In the genomic region with DNA sequence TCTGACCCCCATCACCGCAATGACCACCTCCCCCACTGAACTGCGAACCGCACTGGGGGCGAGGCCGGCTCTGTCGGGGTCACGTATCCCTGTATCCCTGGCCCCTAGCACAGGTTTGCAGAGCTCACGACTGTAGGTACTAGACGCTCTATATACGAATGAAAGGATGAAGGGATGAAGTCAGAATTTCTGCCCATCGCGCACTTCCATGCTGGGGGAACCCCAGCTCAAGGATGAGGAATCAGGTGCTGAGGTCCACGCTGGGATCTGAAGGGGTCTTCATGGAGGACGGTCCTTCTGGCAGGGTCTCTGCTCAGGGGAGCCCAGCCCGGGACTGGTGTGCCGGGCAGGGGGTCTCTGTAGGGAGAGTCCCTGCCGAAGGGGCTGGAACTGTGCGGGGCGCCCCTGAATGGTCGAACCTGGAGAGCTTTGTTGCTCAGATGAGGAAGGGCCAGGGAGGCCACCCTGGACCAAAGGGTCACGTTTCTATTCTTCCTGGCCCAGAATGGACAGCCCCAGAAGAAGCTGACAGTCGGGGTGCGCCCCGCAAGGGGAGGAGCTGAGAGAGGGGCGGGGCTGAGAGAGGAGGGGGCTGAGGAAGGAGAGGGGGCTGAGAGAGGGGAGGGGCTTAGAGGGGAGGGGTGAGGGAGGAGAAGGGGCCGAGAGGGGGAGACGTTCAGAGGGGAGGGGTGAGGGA, we compare ENCODE assay signal across 10 cellular contexts. TPM values are rescaled to one million over a fixed set of nuclear protein-coding genes. Genes with fewer than 3 reads are reported as not detected.
DNase-seq lines count a peak whose midpoint lies in the region; ATAC-seq and TF ChIP-seq lines count a peak whose summit lies in the region.
"Had no signal": no experiment of that assay in that cellular context is flagged by ENCODE, and none has a peak within 500 bp of the region (broad histone marks: within the 10 kb centered on the region; RNA-seq: fewer than 3 reads in every experiment).

No MANE protein-coding gene starts in this region.

- H3K27me3 Mint-ChIP-seq in stimulated activated naive CD8-positive, alpha-beta T cell treated with anti-CD3 and anti-CD28 coated beads, Interleukin-15, amount 100 ng/mL, for 72 hours, result peaks cover 48% of the 10 kb centered on the region

- H3K9me3 Mint-ChIP-seq in stimulated activated naive CD8-positive, alpha-beta T cell treated with anti-CD3 and anti-CD28 coated beads, Interleukin-15, amount 100 ng/mL, for 72 hours, result no peaks in the 10 kb centered on the region

- CTCF ChIA-PET in SK-N-SH (lab: Yijun Ruan, JAX), result interaction anchor here (0.9 to 9.9 kb wide), 8 partner anchors 8 to 40 kb away, joined by 3 to 93 read pairs (median 5); no protein-coding TSS in a partner anchor

- POLR2A ChIA-PET in SK-N-SH (lab: Yijun Ruan, JAX), result interaction anchor here (1.3 kb wide), 1 partner anchor 10 kb away, joined by 3 read pairs; no protein-coding TSS in a partner anchor

- no peak for TF ChIP-seq EP300 in SK-N-SH (IDR thresholded peaks at IDR 0.05; ENCODE audit: borderline replicate concordance in 1 of 2, low read depth in 1 of 2, low read length in 1 of 2)

- H3K27ac Mint-ChIP-seq in stimulated activated naive CD8-positive, alpha-beta T cell treated with anti-CD3 and anti-CD28 coated beads, Interleukin-15, amount 100 ng/mL, for 72 hours, result peak overlapping the region in 1 of 2 donors; percentile 46

- DNase-seq in left cardiac atrium, result peak; percentile 32
- DNase-seq in Right ventricle myocardium superior, result no peak
- no peak for DNase-seq in SK-N-SH
- no peak for DNase-seq in stimulated activated naive CD8-positive, alpha-beta T cell treated with anti-CD3 and anti-CD28 coated beads, Interleukin-15, amount 100 ng/mL, for 72 hours
- DNase-seq: NCI-H774 had no signal

- TF ChIP-seq CTCF in SK-N-SH (IDR thresholded peaks at IDR 0.05), result no peak

- peak overlapping the region; percentile 77 for H3K4me2 ChIP-seq in SK-N-SH

- peaks cover 3% of the 10 kb centered on the region for H3F3A ChIP-seq in SK-N-SH (replicated peaks; ENCODE audit: insufficient read depth)

- H3K4me1 ChIP-seq in SK-N-SH (ENCODE audit: control insufficient read depth in 1 of 2, insufficient read depth in 2 of 2, low read depth in 1 of 2, low read length in 1 of 2) (peaks cover 0 to 3% of the 10 kb centered on the region in 2 experiments; a peak in 1 of 4 replicates), iPS-15b (ENCODE audit: control insufficient read depth, insufficient read depth, low read length) (no peaks in the 10 kb centered on the region)

- no peak overlapping the region for H3K9ac ChIP-seq in SK-N-SH
- H3K9ac ChIP-seq in iPS-15b (ENCODE audit: low read depth, low read length), result no peak overlapping the region

- no peak overlapping the region for H3K27ac ChIP-seq in SK-N-SH (ENCODE audit: low read depth in 2 of 2, low read length in 1 of 2)

- peak; percentile 24 to 57 for ATAC-seq in left cardiac atrium
- no peak for ATAC-seq in Right ventricle myocardium superior (ENCODE audit: poor library complexity)
- peak; percentile 38 for ATAC-seq in stimulated activated naive CD8-positive, alpha-beta T cell treated with anti-CD3 and anti-CD28 coated beads, Interleukin-15, amount 100 ng/mL, for 72 hours
- ATAC-seq in GM19397 (IDR thresholded peaks at IDR 0.05; ENCODE audit: unreplicated experiment), result no peak
- ATAC-seq in GM19452 (IDR thresholded peaks at IDR 0.05; ENCODE audit: unreplicated experiment), result no peak
- no peak for ATAC-seq in HG02970 (IDR thresholded peaks at IDR 0.05; ENCODE audit: low FRiP score, unreplicated experiment)

- H3K4me3 Mint-ChIP-seq in stimulated activated naive CD8-positive, alpha-beta T cell treated with anti-CD3 and anti-CD28 coated beads, Interleukin-15, amount 100 ng/mL, for 72 hours, result peak overlapping the region; percentile 33 to 68

- H3K4me1 Mint-ChIP-seq in stimulated activated naive CD8-positive, alpha-beta T cell treated with anti-CD3 and anti-CD28 coated beads, Interleukin-15, amount 100 ng/mL, for 72 hours, result peaks cover 12% of the 10 kb centered on the region

- H3K9me2 ChIP-seq in SK-N-SH, result no peaks in the 10 kb centered on the region

- peak overlapping the region; percentile 46; the same call in 1 of the 2 replicates for H2AFZ ChIP-seq in SK-N-SH (ENCODE audit: low read depth)

- H3K27me3 ChIP-seq in SK-N-SH (ENCODE audit: insufficient read depth), result peaks cover 25% of the 10 kb centered on the region; the same call in 1 of the 2 replicates
- H3K27me3 ChIP-seq in iPS-15b (ENCODE audit: control insufficient read depth, insufficient read depth, low read length), result peaks cover 20% of the 10 kb centered on the region

- H3K79me2 ChIP-seq in SK-N-SH (ENCODE audit: insufficient read depth), result no peaks in the 10 kb centered on the region

- 8% methylated on average over 17 of the region's 27 CpGs for WGBS in SK-N-SH (ENCODE audit: low lambda C conversion rate)

- no peaks in the 10 kb centered on the region for H3K9me3 ChIP-seq in SK-N-SH
- H3K9me3 ChIP-seq in iPS-15b (ENCODE audit: control insufficient read depth, insufficient read depth, low read length), result no peaks in the 10 kb centered on the region

- TF ChIP-seq RAD21 in SK-N-SH (IDR thresholded peaks at IDR 0.05; ENCODE audit: low read length), result no peak

- H4K20me1 ChIP-seq in SK-N-SH (ENCODE audit: insufficient read depth), result no peaks in the 10 kb centered on the region

- intact Hi-C loops in left cardiac atrium (cut with DNase I) (no loop called here), Right ventricle myocardium superior (cut with DNase I) (no loop called here)

- H3K36me3 ChIP-seq in SK-N-SH (replicated peaks in 1 of 2; ENCODE audit: control insufficient read depth in 1 of 2, insufficient read depth in 2 of 2, low read length in 1 of 2) (no peaks in the 10 kb centered on the region), iPS-15b (ENCODE audit: control insufficient read depth, insufficient read depth, low read length) (no peaks in the 10 kb centered on the region)

- H3K4me3 ChIP-seq in SK-N-SH (ENCODE audit: low read depth in 2 of 2, low read length in 1 of 2), result peak overlapping the region; percentile 20 to 26; a peak in 2 of 4 replicates
- H3K4me3 ChIP-seq in iPS-15b (ENCODE audit: low read depth, low read length), result peak overlapping the region; percentile 54

TF ChIP-seq in SK-N-SH, 30 proteins besides CTCF, POLR2A, EP300 and RAD21 (continues in another document):
- TF ChIP-seq TCF12 (IDR thresholded peaks at IDR 0.05) (no peak), NFIC (IDR thresholded peaks at IDR 0.05; ENCODE audit: borderline replicate concordance) (no peak), NRF1 (IDR thresholded peaks at IDR 0.05; ENCODE audit: low read depth, low read length) (no peak), ELF1 (IDR thresholded peaks at IDR 0.05) (no peak), FOSL2 (IDR thresholded peaks at IDR 0.05; ENCODE audit: borderline replicate concordance, low read depth) (no peak), POLR2AphosphoS5 (IDR thresholded peaks at IDR 0.05; ENCODE audit: low read depth, low read length) (no peak), TEAD4 (IDR thresholded peaks at IDR 0.05; ENCODE audit: borderline replicate concordance, insufficient read depth) (no peak)
- TF ChIP-seq, protein P1, sequence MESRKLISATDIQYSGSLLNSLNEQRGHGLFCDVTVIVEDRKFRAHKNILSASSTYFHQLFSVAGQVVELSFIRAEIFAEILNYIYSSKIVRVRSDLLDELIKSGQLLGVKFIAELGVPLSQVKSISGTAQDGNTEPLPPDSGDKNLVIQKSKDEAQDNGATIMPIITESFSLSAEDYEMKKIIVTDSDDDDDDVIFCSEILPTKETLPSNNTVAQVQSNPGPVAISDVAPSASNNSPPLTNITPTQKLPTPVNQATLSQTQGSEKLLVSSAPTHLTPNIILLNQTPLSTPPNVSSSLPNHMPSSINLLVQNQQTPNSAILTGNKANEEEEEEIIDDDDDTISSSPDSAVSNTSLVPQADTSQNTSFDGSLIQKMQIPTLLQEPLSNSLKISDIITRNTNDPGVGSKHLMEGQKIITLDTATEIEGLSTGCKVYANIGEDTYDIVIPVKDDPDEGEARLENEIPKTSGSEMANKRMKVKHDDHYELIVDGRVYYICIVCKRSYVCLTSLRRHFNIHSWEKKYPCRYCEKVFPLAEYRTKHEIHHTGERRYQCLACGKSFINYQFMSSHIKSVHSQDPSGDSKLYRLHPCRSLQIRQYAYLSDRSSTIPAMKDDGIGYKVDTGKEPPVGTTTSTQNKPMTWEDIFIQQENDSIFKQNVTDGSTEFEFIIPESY (IDR thresholded peaks at IDR 0.05; ENCODE audit: borderline replicate concordance, low read depth), result no peak

RNA-seq across cellular contexts. Expression of a gene that starts 37.9 kb away (rescaled TPM):
- 10 to 100 TPM; 15.0 to 24.8 TPM for total RNA-seq in left cardiac atrium
- total RNA-seq in Right ventricle myocardium superior, result 15.0 TPM
- 2.0 and 3.7 TPM in 2 replicates for polyA plus RNA-seq in SK-N-SH (2012; rRNA removed)
- polyA plus RNA-seq in SK-N-SH (2012; cell fraction: cytosol; rRNA removed), result 1.2 and 1.9 TPM in 2 replicates
- polyA plus RNA-seq in SK-N-SH (2012; cell fraction: nucleus; rRNA removed), result 1.6 and 1.9 TPM in 2 replicates
- total RNA-seq: activated CD8-positive, alpha-beta memory T cell treated with anti-CD3 and anti-CD28 coated beads for 36 hours had no signal

RNA-seq across cellular contexts. Expression of a gene that starts 41.9 kb away (rescaled TPM):
- 1 to 10 TPM; 3.4 to 6.7 TPM for total RNA-seq in left cardiac atrium
- total RNA-seq in Right ventricle myocardium superior, result 4.6 TPM
- polyA plus RNA-seq in SK-N-SH (2012; rRNA removed), result 5.7 and 6.4 TPM in 2 replicates
- polyA plus RNA-seq in SK-N-SH (2012; cell fraction: cytosol; rRNA removed), result 4.6 and 6.5 TPM in 2 replicates
- polyA plus RNA-seq in SK-N-SH (2012; cell fraction: nucleus; rRNA removed), result 3.5 and 4.0 TPM in 2 replicates

RNA-seq across cellular contexts. Expression of a gene that starts 57.6 kb away (rescaled TPM):
- total RNA-seq in left cardiac atrium, result 1 to 10 TPM in 1 of 2 donors, under 1 TPM in 1; 0.88 to 1.1 TPM
- total RNA-seq in Right ventricle myocardium superior, result 0.22 TPM
- 0.12 and 0.23 TPM in 2 replicates for polyA plus RNA-seq in SK-N-SH (2012; rRNA removed)
- 0.10 and 0.14 TPM in 2 replicates for polyA plus RNA-seq in SK-N-SH (2012; cell fraction: cytosol; rRNA removed)
- 0.02 and 0.05 TPM in 2 replicates for polyA plus RNA-seq in SK-N-SH (2012; cell fraction: nucleus; rRNA removed)

Comparison
In these comparisons a context has a peak if more than half of its experiments do, and no peak if none do; other contexts are left out.
1. ATAC-seq: peak in left cardiac atrium (2 of 2) and stimulated activated naive CD8-positive, alpha-beta T cell treated with anti-CD3 and anti-CD28 coated beads, Interleukin-15, amount 100 ng/mL, for 72 hours (single experiment); none in Right ventricle myocardium superior (single experiment), GM19397 (single experiment), GM19452 (single experiment) and HG02970 (single experiment).